ENCODE assay signal across 8 cellular contexts in genomic region chrX:68183612-68184214, GRCh38.
DNase-seq lines count a peak whose midpoint lies in the region; ATAC-seq, FAIRE-seq and TF ChIP-seq lines count a peak whose summit lies in the region.

No MANE protein-coding gene starts in this region.

- intact Hi-C loops in kidney (cut with DNase I) = no loop called here

- H2AFZ ChIP-seq in SU-DHL-6 (ENCODE audit: low read depth, low read length, severe bottlenecking) = no peak overlapping the region

- no peaks in the 10 kb centered on the region for H3F3A ChIP-seq in SU-DHL-6 (ENCODE audit: insufficient read depth)

- ATAC-seq in HG03108 (IDR thresholded peaks at IDR 0.05; ENCODE audit: unreplicated experiment) (no peak), HG03045 (IDR thresholded peaks at IDR 0.05; ENCODE audit: unreplicated experiment) (no peak), HG02610 (IDR thresholded peaks at IDR 0.05; ENCODE audit: unreplicated experiment) (no peak)

- H3K79me2 ChIP-seq in SU-DHL-6 (ENCODE audit: insufficient read depth, low read length) = no peaks in the 10 kb centered on the region

- no peaks in the 10 kb centered on the region for H3K9me2 ChIP-seq in SU-DHL-6 (replicated peaks; ENCODE audit: insufficient read depth, low read length)

- H3K4me1 ChIP-seq in kidney (ENCODE audit: control insufficient read depth in 1 of 2, insufficient read depth in 1 of 2, low read depth in 1 of 2, low read length in 2 of 2) = no peaks in the 10 kb centered on the region

- no peaks in the 10 kb centered on the region for H4K20me1 ChIP-seq in SU-DHL-6 (ENCODE audit: low read depth, low read length)

- TF ChIP-seq CTCF in HFF-Myc (IDR thresholded peaks at IDR 0.05; ENCODE audit: low read depth, low read length, missing control alignments) = peak; percentile 30
- TF ChIP-seq CTCF in SU-DHL-6 (IDR thresholded peaks at IDR 0.05; ENCODE audit: insufficient read depth, low read length, poor library complexity, severe bottlenecking) = peak; percentile 15
- peak; percentile 32 for TF ChIP-seq CTCF in kidney (IDR thresholded peaks at IDR 0.05; ENCODE audit: borderline replicate concordance, extremely low read depth, insufficient read depth)

- no peaks in the 10 kb centered on the region for H3K27me3 ChIP-seq in SU-DHL-6 (ENCODE audit: low read length)

- no peak overlapping the region for H3K4me2 ChIP-seq in SU-DHL-6 (ENCODE audit: low read depth, low read length, poor library complexity, severe bottlenecking)

- DNase-seq in CMK (ENCODE audit: low read depth) (peak; percentile 5), HFF-Myc (ENCODE audit: extremely low read depth, low read depth) (no peak), kidney (no peak), frontal cortex (ENCODE audit: low spot score in 2 of 2) (no peak)

- H3K36me3 ChIP-seq in SU-DHL-6 (ENCODE audit: low read length) (no peaks in the 10 kb centered on the region), kidney (ENCODE audit: control insufficient read depth in 1 of 2, insufficient read depth in 2 of 2, low read length in 2 of 2) (no peaks in the 10 kb centered on the region)

- H3K4me3 ChIP-seq in HFF-Myc (replicated peaks; ENCODE audit: low read depth, low read length) (no peak overlapping the region), SU-DHL-6 (ENCODE audit: insufficient read depth, low read length, poor library complexity, severe bottlenecking) (no peak overlapping the region), kidney (ENCODE audit: low read length in 2 of 2) (no peak overlapping the region)

- peak; percentile 60 for FAIRE-seq in kidney (lab: Jason Lieb, UNC)
- FAIRE-seq in frontal cortex (lab: Jason Lieb, UNC) = no peak

- H3K9me3 ChIP-seq in SU-DHL-6 (ENCODE audit: insufficient read depth, low read length) = no peaks in the 10 kb centered on the region
- H3K9me3 ChIP-seq in kidney (ENCODE audit: control insufficient read depth in 1 of 2, low read length in 2 of 2) = no peaks in the 10 kb centered on the region

- H3K9ac ChIP-seq in SU-DHL-6 (ENCODE audit: low read length) = no peak overlapping the region
- H3K9ac ChIP-seq in kidney (ENCODE audit: low read length in 2 of 2) = no peak overlapping the region

- H3K27ac ChIP-seq in SU-DHL-6 (ENCODE audit: low read depth, low read length) (no peak overlapping the region), kidney (ENCODE audit: low read depth in 2 of 2, low read length in 2 of 2) (no peak overlapping the region)
